ENCODE assay signal across 18 cellular contexts in genomic region chr5:98872679-98873078, GRCh38. TPM values are rescaled to one million over a fixed set of nuclear protein-coding genes. Genes with fewer than 3 reads are reported as not detected.
A peak's percentile ranks its signal among the peaks of the same experiment; 100 is the strongest.
DNase-seq lines count a peak whose midpoint lies in the region; ATAC-seq, FAIRE-seq and TF ChIP-seq lines count a peak whose summit lies in the region.
"Had no signal": no experiment of that assay in that cellular context is flagged by ENCODE, and none has a peak within 500 bp of the region (broad histone marks: within the 10 kb centered on the region; RNA-seq: fewer than 3 reads in every experiment).

No MANE protein-coding gene starts in this region.

- DNase-seq in HT1080 (ENCODE audit: low read depth) (peak; percentile 56), RCC 7860 (ENCODE audit: low spot score) (peak; percentile 12), epithelial cell of proximal tubule (ENCODE audit: low read depth) (peak; percentile 32), retinal pigment epithelial cell (ENCODE audit: low read depth) (peak; percentile 5), NCI-H1048 (lab: John Stamatoyannopoulos, UW) (no peak), left ventricle myocardium superior (no peak)
- DNase-seq: activated naive CD4-positive, alpha-beta T cell; DMS153; foreskin keratinocyte; MM.1S; naive thymus-derived CD8-positive, alpha-beta T cell; NCI-H2107; NCI-H774; T-helper 2 cell had no signal

- TF ChIP-seq CTCF in epithelial cell of proximal tubule (conservative IDR thresholded peaks at IDR 0.05; ENCODE audit: low read depth, low read length) (no peak), retinal pigment epithelial cell (conservative IDR thresholded peaks at IDR 0.05; ENCODE audit: low read depth, low read length) (no peak)

- no peak overlapping the region for H3K4me3 ChIP-seq in epithelial cell of proximal tubule (ENCODE audit: low read depth, low read length)
- H3K4me3 ChIP-seq in retinal pigment epithelial cell (ENCODE audit: low read length), result no peak overlapping the region
- H3K4me3 ChIP-seq: BLaER1, lung had no signal

- no peak for FAIRE-seq in RCC 7860 (lab: Jason Lieb, UNC)

- ATAC-seq in HG03139 (IDR thresholded peaks at IDR 0.05; ENCODE audit: unreplicated experiment) (no peak), left ventricle myocardium superior (no peak)
- ATAC-seq: activated CD4-positive, CD25-positive, alpha-beta regulatory T cell treated with anti-CD3 and anti-CD28 coated beads, Interleukin-2, amount 50 U/mL, for 24 hours; foreskin keratinocyte; naive thymus-derived CD8-positive, alpha-beta T cell had no signal

- intact Hi-C loops in left ventricle myocardium superior (cut with micrococcal nuclease), result no loop called here

RNA-seq across cellular contexts. Expression of gene CHD1, which starts 56.1 kb away (rescaled TPM):
- 50.1 and 54.6 TPM in 2 replicates for total RNA-seq in HT1080 (2014; rRNA removed; shearing (Covaris generic))
- polyA plus RNA-seq in HT1080 (2015; cell fraction: cytosol; rRNA removed), result 17.0 and 29.6 TPM in 2 replicates
- 91.5 and 96.2 TPM in 2 replicates for polyA plus RNA-seq in HT1080 (2015; cell fraction: nucleus; rRNA removed)
- total RNA-seq in epithelial cell of proximal tubule (16.8 and 32.3 TPM in 2 replicates), left ventricle myocardium superior (11.5 TPM)

Comparison
In these comparisons a context has a peak if more than half of its experiments do, and no peak if none do; other contexts are left out.
1. DNase-seq: peak in HT1080 (single experiment), RCC 7860 (single experiment), epithelial cell of proximal tubule (single experiment) and retinal pigment epithelial cell (single experiment); none in NCI-H1048 (single experiment) and left ventricle myocardium superior (single experiment).